1 cellular context compared by ENCODE assay signal in genomic region chrX:48021026-48021900, GRCh38.
TF ChIP-seq lines count a peak whose summit lies in the region.

No MANE protein-coding gene starts in this region.

TF ChIP-seq in HEK293, 187 proteins besides CTCF, POLR2A, EP300 and RAD21 (continued from another document and continues in another):
- peak; percentile 21; the same call in 1 of the 2 replicates for TF ChIP-seq ZNF518A (tag by site-specific recombination; conservative IDR thresholded peaks at IDR 0.05; ENCODE audit: low read depth)
- TF ChIP-seq, protein P1, sequence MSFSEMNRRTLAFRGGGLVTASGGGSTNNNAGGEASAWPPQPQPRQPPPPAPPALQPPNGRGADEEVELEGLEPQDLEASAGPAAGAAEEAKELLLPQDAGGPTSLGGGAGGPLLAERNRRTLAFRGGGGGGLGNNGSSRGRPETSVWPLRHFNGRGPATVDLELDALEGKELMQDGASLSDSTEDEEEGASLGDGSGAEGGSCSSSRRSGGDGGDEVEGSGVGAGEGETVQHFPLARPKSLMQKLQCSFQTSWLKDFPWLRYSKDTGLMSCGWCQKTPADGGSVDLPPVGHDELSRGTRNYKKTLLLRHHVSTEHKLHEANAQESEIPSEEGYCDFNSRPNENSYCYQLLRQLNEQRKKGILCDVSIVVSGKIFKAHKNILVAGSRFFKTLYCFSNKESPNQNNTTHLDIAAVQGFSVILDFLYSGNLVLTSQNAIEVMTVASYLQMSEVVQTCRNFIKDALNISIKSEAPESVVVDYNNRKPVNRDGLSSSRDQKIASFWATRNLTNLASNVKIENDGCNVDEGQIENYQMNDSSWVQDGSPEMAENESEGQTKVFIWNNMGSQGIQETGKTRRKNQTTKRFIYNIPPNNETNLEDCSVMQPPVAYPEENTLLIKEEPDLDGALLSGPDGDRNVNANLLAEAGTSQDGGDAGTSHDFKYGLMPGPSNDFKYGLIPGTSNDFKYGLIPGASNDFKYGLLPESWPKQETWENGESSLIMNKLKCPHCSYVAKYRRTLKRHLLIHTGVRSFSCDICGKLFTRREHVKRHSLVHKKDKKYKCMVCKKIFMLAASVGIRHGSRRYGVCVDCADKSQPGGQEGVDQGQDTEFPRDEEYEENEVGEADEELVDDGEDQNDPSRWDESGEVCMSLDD (tag by site-specific recombination; IDR thresholded peaks at IDR 0.05), result no peak
- no peak for TF ChIP-seq ZNF302 (tag by site-specific recombination; IDR thresholded peaks at IDR 0.05; ENCODE audit: low read depth)
- no peak for TF ChIP-seq BCL11A (tag by site-specific recombination; IDR thresholded peaks at IDR 0.05; ENCODE audit: low read depth)
- no peak for TF ChIP-seq ZNF449 (tag by site-specific recombination; IDR thresholded peaks at IDR 0.05)
- no peak for TF ChIP-seq GLI2 (tag by site-specific recombination; IDR thresholded peaks at IDR 0.05; ENCODE audit: borderline replicate concordance, low read depth)
- TF ChIP-seq ZNF10 (tag by site-specific recombination; IDR thresholded peaks at IDR 0.05), result peak; percentile 11; the same call in 1 of the 2 replicates
- peak; percentile 98 for TF ChIP-seq SCRT2 (tag by site-specific recombination; IDR thresholded peaks at IDR 0.05)
- TF ChIP-seq ZBTB1 (tag by site-specific recombination; IDR thresholded peaks at IDR 0.05), result no peak
- no peak for TF ChIP-seq ZNF37A (tag by site-specific recombination; IDR thresholded peaks at IDR 0.05)
- no peak for TF ChIP-seq ZNF121 (tag by site-specific recombination; IDR thresholded peaks at IDR 0.05)
- TF ChIP-seq ZFP41 (tag by site-specific recombination; IDR thresholded peaks at IDR 0.05; ENCODE audit: borderline replicate concordance), result no peak
- TF ChIP-seq ZSCAN23 (tag by site-specific recombination; IDR thresholded peaks at IDR 0.05), result no peak
- TF ChIP-seq SP2 (tag by site-specific recombination; IDR thresholded peaks at IDR 0.05), result peak; percentile 24; the same call in 1 of the 2 replicates
- no peak for TF ChIP-seq TRIM28 (IDR thresholded peaks at IDR 0.05; ENCODE audit: borderline replicate concordance, low read length)
- TF ChIP-seq, protein P2, sequence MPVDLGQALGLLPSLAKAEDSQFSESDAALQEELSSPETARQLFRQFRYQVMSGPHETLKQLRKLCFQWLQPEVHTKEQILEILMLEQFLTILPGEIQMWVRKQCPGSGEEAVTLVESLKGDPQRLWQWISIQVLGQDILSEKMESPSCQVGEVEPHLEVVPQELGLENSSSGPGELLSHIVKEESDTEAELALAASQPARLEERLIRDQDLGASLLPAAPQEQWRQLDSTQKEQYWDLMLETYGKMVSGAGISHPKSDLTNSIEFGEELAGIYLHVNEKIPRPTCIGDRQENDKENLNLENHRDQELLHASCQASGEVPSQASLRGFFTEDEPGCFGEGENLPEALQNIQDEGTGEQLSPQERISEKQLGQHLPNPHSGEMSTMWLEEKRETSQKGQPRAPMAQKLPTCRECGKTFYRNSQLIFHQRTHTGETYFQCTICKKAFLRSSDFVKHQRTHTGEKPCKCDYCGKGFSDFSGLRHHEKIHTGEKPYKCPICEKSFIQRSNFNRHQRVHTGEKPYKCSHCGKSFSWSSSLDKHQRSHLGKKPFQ (tag by site-specific recombination; IDR thresholded peaks at IDR 0.05), result no peak
- no peak for TF ChIP-seq REST (tag by site-specific recombination; IDR thresholded peaks at IDR 0.05)
- TF ChIP-seq ZSCAN30 (tag by site-specific recombination; IDR thresholded peaks at IDR 0.05), result no peak
- TF ChIP-seq ZNF184 (tag by site-specific recombination; IDR thresholded peaks at IDR 0.05), result no peak
- peak; percentile 64; the same call in 1 of the 2 replicates for TF ChIP-seq ZNF692 (tag by site-specific recombination; IDR thresholded peaks at IDR 0.05)
- TF ChIP-seq, protein P3, sequence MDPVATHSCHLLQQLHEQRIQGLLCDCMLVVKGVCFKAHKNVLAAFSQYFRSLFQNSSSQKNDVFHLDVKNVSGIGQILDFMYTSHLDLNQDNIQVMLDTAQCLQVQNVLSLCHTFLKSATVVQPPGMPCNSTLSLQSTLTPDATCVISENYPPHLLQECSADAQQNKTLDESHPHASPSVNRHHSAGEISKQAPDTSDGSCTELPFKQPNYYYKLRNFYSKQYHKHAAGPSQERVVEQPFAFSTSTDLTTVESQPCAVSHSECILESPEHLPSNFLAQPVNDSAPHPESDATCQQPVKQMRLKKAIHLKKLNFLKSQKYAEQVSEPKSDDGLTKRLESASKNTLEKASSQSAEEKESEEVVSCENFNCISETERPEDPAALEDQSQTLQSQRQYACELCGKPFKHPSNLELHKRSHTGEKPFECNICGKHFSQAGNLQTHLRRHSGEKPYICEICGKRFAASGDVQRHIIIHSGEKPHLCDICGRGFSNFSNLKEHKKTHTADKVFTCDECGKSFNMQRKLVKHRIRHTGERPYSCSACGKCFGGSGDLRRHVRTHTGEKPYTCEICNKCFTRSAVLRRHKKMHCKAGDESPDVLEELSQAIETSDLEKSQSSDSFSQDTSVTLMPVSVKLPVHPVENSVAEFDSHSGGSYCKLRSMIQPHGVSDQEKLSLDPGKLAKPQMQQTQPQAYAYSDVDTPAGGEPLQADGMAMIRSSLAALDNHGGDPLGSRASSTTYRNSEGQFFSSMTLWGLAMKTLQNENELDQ (tag by site-specific recombination; IDR thresholded peaks at IDR 0.05; ENCODE audit: low read depth), result no peak
- no peak for TF ChIP-seq ZNF354C (tag by site-specific recombination; IDR thresholded peaks at IDR 0.05; ENCODE audit: borderline replicate concordance, low read depth)
- TF ChIP-seq KLF7 (tag by site-specific recombination; IDR thresholded peaks at IDR 0.05; ENCODE audit: borderline replicate concordance), result no peak; the same call in 1 of the 2 replicates
- no peak for TF ChIP-seq PRDM6 (tag by site-specific recombination; IDR thresholded peaks at IDR 0.05)
- TF ChIP-seq ZNF621 (tag by site-specific recombination; IDR thresholded peaks at IDR 0.05), result no peak
- TF ChIP-seq ZNF280C (tag by site-specific recombination; IDR thresholded peaks at IDR 0.05), result no peak
- peak; percentile 79 for TF ChIP-seq TCF7L2 (IDR thresholded peaks at IDR 0.05; ENCODE audit: borderline replicate concordance, low read depth, low read length)
- TF ChIP-seq ZNF555 (tag by site-specific recombination; conservative IDR thresholded peaks at IDR 0.05), result no peak
- no peak for TF ChIP-seq RBAK (tag by site-specific recombination; IDR thresholded peaks at IDR 0.05)
- no peak for TF ChIP-seq ZNF223 (tag by site-specific recombination; IDR thresholded peaks at IDR 0.05)
- TF ChIP-seq ZNF701 (tag by site-specific recombination; IDR thresholded peaks at IDR 0.05), result no peak
